8 cellular contexts compared by ENCODE assay signal in genomic region chr1:151199860-151200581, GRCh38. TPM values are rescaled to one million over a fixed set of nuclear protein-coding genes. Genes with fewer than 3 reads are reported as not detected.
DNase-seq lines count a peak whose midpoint lies in the region; ATAC-seq and TF ChIP-seq lines count a peak whose summit lies in the region.

No MANE protein-coding gene starts in this region.

- H3K27me3 ChIP-seq in CD8-positive, alpha-beta memory T cell (ENCODE audit: insufficient read depth, low read length, poor library complexity, severe bottlenecking) = no peaks in the 10 kb centered on the region
- no peaks in the 10 kb centered on the region for H3K27me3 ChIP-seq in Loucy (ENCODE audit: insufficient read depth, low read length, poor library complexity, severe bottlenecking)

- peaks cover 22% of the 10 kb centered on the region for H3K4me1 ChIP-seq in CD8-positive, alpha-beta memory T cell (ENCODE audit: insufficient read depth, low read length)
- H3K4me1 ChIP-seq in Loucy (ENCODE audit: insufficient read depth, low read length, poor library complexity, severe bottlenecking) = peaks cover 51% of the 10 kb centered on the region

- H3K9me2 ChIP-seq in Loucy (replicated peaks; ENCODE audit: low read depth, low read length) = no peaks in the 10 kb centered on the region

- H3K4me1 Mint-ChIP-seq in CD8-positive, alpha-beta memory T cell = peaks cover 41 to 60% (median 53%) of the 10 kb centered on the region in 3 donors
- H3K4me1 Mint-ChIP-seq in activated naive CD8-positive, alpha-beta T cell treated with anti-CD3 and anti-CD28 coated beads, Interleukin-2, amount 10 ng/mL, durations not matched to agents 7 days and 5 days = peaks cover 32% of the 10 kb centered on the region

- CTCF ChIA-PET in CD8-positive, alpha-beta memory T cell (lab: Charles Lee) = interaction anchor here (1.7 to 3.4 kb wide), 2 partner anchors 10 to 52 kb away, joined by 3 to 13 read pairs; partner anchors contain the start of gene VPS72

- peaks cover 65% of the 10 kb centered on the region for H3K79me2 ChIP-seq in Loucy (ENCODE audit: insufficient read depth, low read length)

- H3K36me3 ChIP-seq in CD8-positive, alpha-beta memory T cell (ENCODE audit: insufficient read depth, low read length) = no peaks in the 10 kb centered on the region
- H3K36me3 ChIP-seq in Loucy (ENCODE audit: insufficient read depth, low read length) = peaks cover 7% of the 10 kb centered on the region; the same call in 1 of the 2 replicates

- peaks cover 3 to 5% of the 10 kb centered on the region in 2 donors for H3K27me3 Mint-ChIP-seq in CD8-positive, alpha-beta memory T cell
- H3K27me3 Mint-ChIP-seq in activated naive CD8-positive, alpha-beta T cell treated with anti-CD3 and anti-CD28 coated beads, Interleukin-2, amount 10 ng/mL, durations not matched to agents 7 days and 5 days = peaks cover 3% of the 10 kb centered on the region

- no peak overlapping the region for H2AFZ ChIP-seq in Loucy (ENCODE audit: low read length)

- no peaks in the 10 kb centered on the region for H3F3A ChIP-seq in Loucy (ENCODE audit: low read depth)

- H4K20me1 ChIP-seq in Loucy (ENCODE audit: insufficient read depth, low read length, poor library complexity, severe bottlenecking) = peaks cover 54% of the 10 kb centered on the region

- peak overlapping the region; percentile 89 for H3K4me3 ChIP-seq in CD8-positive, alpha-beta memory T cell (ENCODE audit: low read length)
- H3K4me3 ChIP-seq in Loucy (ENCODE audit: low read length, poor library complexity, severe bottlenecking) = peak overlapping the region; percentile 86

- H3K4me3 Mint-ChIP-seq in CD8-positive, alpha-beta memory T cell = peak overlapping the region; percentile 95 to 100 (median 98)
- H3K4me3 Mint-ChIP-seq in activated naive CD8-positive, alpha-beta T cell treated with anti-CD3 and anti-CD28 coated beads, Interleukin-2, amount 10 ng/mL, durations not matched to agents 7 days and 5 days = peak overlapping the region; percentile 98

- peaks cover 0 to 2% (median 0%) of the 10 kb centered on the region in 5 donors for H3K9me3 Mint-ChIP-seq in CD8-positive, alpha-beta memory T cell
- H3K9me3 Mint-ChIP-seq in activated naive CD8-positive, alpha-beta T cell treated with anti-CD3 and anti-CD28 coated beads, Interleukin-2, amount 10 ng/mL, durations not matched to agents 7 days and 5 days = no peaks in the 10 kb centered on the region

- H3K9me3 ChIP-seq in CD8-positive, alpha-beta memory T cell (ENCODE audit: low read length) = no peaks in the 10 kb centered on the region
- no peaks in the 10 kb centered on the region for H3K9me3 ChIP-seq in Loucy (ENCODE audit: insufficient read depth, low read depth, low read length)

- DNase-seq in CD8-positive, alpha-beta memory T cell = no peak
- DNase-seq in activated naive CD8-positive, alpha-beta T cell treated with anti-CD3 and anti-CD28 coated beads, Interleukin-2, amount 10 ng/mL, durations not matched to agents 7 days and 5 days = no peak
- DNase-seq in iris pigment epithelial cell (ENCODE audit: low read depth) = peak; percentile 93
- DNase-seq in stimulated activated naive CD8-positive, alpha-beta T cell treated with anti-CD3 and anti-CD28 coated beads, Interleukin-15, Interleukin-2, amounts not matched to agents 100 U/mL and 50 U/mL, for 24 hours = peak; percentile 22
- no peak for DNase-seq in NCI-H187 treated with DMSO at 0.1 percent for 48 hours (lab: John Stamatoyannopoulos, UW)
- no peak for DNase-seq in left lobe of liver (ENCODE audit: low spot score)

- TF ChIP-seq CTCF in Loucy (conservative IDR thresholded peaks at IDR 0.05; ENCODE audit: low read length) = no peak

- no peak for ATAC-seq in activated naive CD8-positive, alpha-beta T cell treated with anti-CD3 and anti-CD28 coated beads, Interleukin-2, amount 10 ng/mL, durations not matched to agents 7 days and 5 days (ENCODE audit: low read depth)
- ATAC-seq in stimulated activated naive CD8-positive, alpha-beta T cell treated with anti-CD3 and anti-CD28 coated beads, Interleukin-15, Interleukin-2, amounts not matched to agents 100 U/mL and 50 U/mL, for 24 hours = no peak
- ATAC-seq in HG03520 (IDR thresholded peaks at IDR 0.05; ENCODE audit: unreplicated experiment) (no peak), left lobe of liver (no peak)

- peaks cover 0 to 40% (median 7%) of the 10 kb centered on the region in 3 donors for H3K36me3 Mint-ChIP-seq in CD8-positive, alpha-beta memory T cell
- peaks cover 9% of the 10 kb centered on the region for H3K36me3 Mint-ChIP-seq in activated naive CD8-positive, alpha-beta T cell treated with anti-CD3 and anti-CD28 coated beads, Interleukin-2, amount 10 ng/mL, durations not matched to agents 7 days and 5 days

- POLR2A ChIA-PET in CD8-positive, alpha-beta memory T cell (lab: Charles Lee) = interaction anchor here (2.2 kb wide), 1 partner anchor 10 kb away, joined by 8 read pairs; the partner anchor contains the start of gene VPS72
- POLR2A ChIA-PET in activated naive CD8-positive, alpha-beta T cell treated with anti-CD3 and anti-CD28 coated beads, Interleukin-2, amount 10 ng/mL, durations not matched to agents 7 days and 5 days (lab: Charles Lee) = interaction anchor here (0.7 to 2.2 kb wide), 3 partner anchors 10 to 69 kb away, joined by 3 to 23 read pairs (median 8); partner anchors contain the start of gene VPS72

- peak overlapping the region; percentile 97 for H3K4me2 ChIP-seq in Loucy (ENCODE audit: low read depth, low read length, poor library complexity, severe bottlenecking)

- H3K27ac ChIP-seq in CD8-positive, alpha-beta memory T cell (ENCODE audit: low read depth, low read length) = peak overlapping the region; percentile 85

- H3K9ac ChIP-seq in Loucy (ENCODE audit: low read depth, low read length, poor library complexity, severe bottlenecking) = peak overlapping the region; percentile 84

- peak overlapping the region; percentile 54 to 99 (median 96) for H3K27ac Mint-ChIP-seq in CD8-positive, alpha-beta memory T cell
- H3K27ac Mint-ChIP-seq in activated naive CD8-positive, alpha-beta T cell treated with anti-CD3 and anti-CD28 coated beads, Interleukin-2, amount 10 ng/mL, durations not matched to agents 7 days and 5 days = peak overlapping the region; percentile 95

RNA-seq across cellular contexts. Expression of gene PIP5K1A, which starts 1.7 kb away (rescaled TPM):
- 10 to 100 TPM; 76.7 to 77.0 TPM for total RNA-seq in CD8-positive, alpha-beta memory T cell
- 13.0 TPM for polyA plus RNA-seq in CD8-positive, alpha-beta memory T cell
- 10 to 100 TPM; 51.9 to 59.4 TPM for total RNA-seq in activated naive CD8-positive, alpha-beta T cell treated with anti-CD3 and anti-CD28 coated beads, Interleukin-2, amount 10 ng/mL, durations not matched to agents 7 days and 5 days
- 12.0 TPM for total RNA-seq in left lobe of liver

RNA-seq across cellular contexts. Expression of gene VPS72, which starts 10.0 kb away (rescaled TPM):
- total RNA-seq in CD8-positive, alpha-beta memory T cell = 10 to 100 TPM; 84.4 to 85.4 TPM
- polyA plus RNA-seq in CD8-positive, alpha-beta memory T cell = 68.3 TPM
- total RNA-seq in activated naive CD8-positive, alpha-beta T cell treated with anti-CD3 and anti-CD28 coated beads, Interleukin-2, amount 10 ng/mL, durations not matched to agents 7 days and 5 days = 10 to 100 TPM; 67.4 to 86.9 TPM
- 14.4 TPM for total RNA-seq in left lobe of liver

RNA-seq across cellular contexts. Expression of gene TMOD4, which starts 24.2 kb away (rescaled TPM):
- total RNA-seq in CD8-positive, alpha-beta memory T cell = 1 to 10 TPM; 2.4 to 3.7 TPM
- polyA plus RNA-seq in CD8-positive, alpha-beta memory T cell = 1.0 TPM
- total RNA-seq in activated naive CD8-positive, alpha-beta T cell treated with anti-CD3 and anti-CD28 coated beads, Interleukin-2, amount 10 ng/mL, durations not matched to agents 7 days and 5 days = 1 to 10 TPM; 1.2 to 4.1 TPM
- 0.33 TPM for total RNA-seq in left lobe of liver

RNA-seq across cellular contexts. Expression of gene SCNM1, which starts 34.1 kb away (rescaled TPM):
- 10 to 100 TPM; 86.3 to 90.9 TPM for total RNA-seq in CD8-positive, alpha-beta memory T cell
- polyA plus RNA-seq in CD8-positive, alpha-beta memory T cell = 58.4 TPM
- total RNA-seq in activated naive CD8-positive, alpha-beta T cell treated with anti-CD3 and anti-CD28 coated beads, Interleukin-2, amount 10 ng/mL, durations not matched to agents 7 days and 5 days = 10 to 100 TPM; 64.5 to 66.6 TPM
- 9.4 TPM for total RNA-seq in left lobe of liver

RNA-seq across cellular contexts. Expression of gene LYSMD1, which starts 34.3 kb away (rescaled TPM):
- 1 to 10 TPM; 4.6 to 5.5 TPM for total RNA-seq in CD8-positive, alpha-beta memory T cell
- polyA plus RNA-seq in CD8-positive, alpha-beta memory T cell = 0.54 TPM
- total RNA-seq in activated naive CD8-positive, alpha-beta T cell treated with anti-CD3 and anti-CD28 coated beads, Interleukin-2, amount 10 ng/mL, durations not matched to agents 7 days and 5 days = 1 to 10 TPM; 5.2 to 6.1 TPM
- total RNA-seq in left lobe of liver = 3.9 TPM

Comparison
In these comparisons a context has a peak if more than half of its experiments do, and no peak if none do; other contexts are left out.
1. DNase-seq: peak in iris pigment epithelial cell (single experiment) and stimulated activated naive CD8-positive, alpha-beta T cell treated with anti-CD3 and anti-CD28 coated beads, Interleukin-15, Interleukin-2, amounts not matched to agents 100 U/mL and 50 U/mL, for 24 hours (single experiment); none in CD8-positive, alpha-beta memory T cell (0 of 5), activated naive CD8-positive, alpha-beta T cell treated with anti-CD3 and anti-CD28 coated beads, Interleukin-2, amount 10 ng/mL, durations not matched to agents 7 days and 5 days (single experiment), NCI-H187 treated with DMSO at 0.1 percent for 48 hours (single experiment) and left lobe of liver (single experiment).